ENCODE assay signal across 7 cellular contexts in the genomic region with DNA sequence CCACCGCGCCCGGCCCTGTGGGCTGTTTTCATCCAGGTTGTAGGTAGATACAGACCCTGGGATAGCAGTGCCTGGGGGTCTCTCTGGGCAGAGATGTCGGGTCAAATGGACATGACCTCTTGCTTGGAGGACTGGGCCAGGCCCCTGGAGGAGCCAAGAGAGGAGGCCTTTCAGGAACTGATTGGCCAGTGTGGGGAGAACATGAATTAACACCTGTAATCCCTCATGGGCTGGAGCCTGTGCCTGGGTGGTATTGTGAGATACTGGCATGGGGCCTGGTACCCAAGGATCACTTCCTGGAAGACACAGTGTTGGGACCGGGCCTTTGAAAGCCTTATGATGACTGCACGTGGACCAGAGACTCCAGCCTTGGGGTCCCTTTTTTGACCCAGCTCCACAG.
"Had no signal": no experiment of that assay in that cellular context is flagged by ENCODE, and none has a peak within 500 bp of the region (broad histone marks: within the 10 kb centered on the region; RNA-seq: fewer than 3 reads in every experiment).

No MANE protein-coding gene starts in this region.

- H3K4me1 Mint-ChIP-seq: IgD-negative memory B cell had no signal

- ATAC-seq: HepG2, K562 had no signal

- H3K27ac Mint-ChIP-seq: IgD-negative memory B cell had no signal

- DNase-seq: IMR-90, KBM-7, KG1 had no signal

- H3K4me3 ChIP-seq: K562 had no signal

- H3K36me3 Mint-ChIP-seq: IgD-negative memory B cell had no signal

- H3K27ac ChIP-seq: HL-60 had no signal

- H3K4me3 Mint-ChIP-seq: IgD-negative memory B cell had no signal
